ENCODE assay signal across 8 cellular contexts in genomic region chr1:77413541-77414335, GRCh38.
A peak's percentile ranks its signal among the peaks of the same experiment; 100 is the strongest.
DNase-seq lines count a peak whose midpoint lies in the region; ATAC-seq and TF ChIP-seq lines count a peak whose summit lies in the region.

No MANE protein-coding gene starts in this region.

- intact Hi-C loops in activated CD4-positive, alpha-beta T cell treated with anti-CD3 and anti-CD28 coated beads, Interleukin-2, amount 10 ng/mL, durations not matched to agents 24 days and 14 days (cut with micrococcal nuclease) = no loop called here

- peaks cover 16% of the 10 kb centered on the region for H3K9me3 Mint-ChIP-seq in activated CD4-positive, alpha-beta T cell treated with anti-CD3 and anti-CD28 coated beads, Interleukin-2, amount 10 ng/mL, durations not matched to agents 24 days and 14 days
- H3K9me3 Mint-ChIP-seq in neural crest cell = peaks cover 5% of the 10 kb centered on the region

- peaks cover 10% of the 10 kb centered on the region for H3K4me1 Mint-ChIP-seq in activated CD4-positive, alpha-beta T cell treated with anti-CD3 and anti-CD28 coated beads, Interleukin-2, amount 10 ng/mL, durations not matched to agents 24 days and 14 days
- peaks cover 21% of the 10 kb centered on the region for H3K4me1 Mint-ChIP-seq in neural crest cell

- peak overlapping the region; percentile 6 for H3K4me3 Mint-ChIP-seq in activated CD4-positive, alpha-beta T cell treated with anti-CD3 and anti-CD28 coated beads, Interleukin-2, amount 10 ng/mL, durations not matched to agents 24 days and 14 days
- H3K4me3 Mint-ChIP-seq in neural crest cell = no peak overlapping the region

- H3K36me3 Mint-ChIP-seq in activated CD4-positive, alpha-beta T cell treated with anti-CD3 and anti-CD28 coated beads, Interleukin-2, amount 10 ng/mL, durations not matched to agents 24 days and 14 days (ENCODE audit: low read depth) = no peaks in the 10 kb centered on the region
- no peaks in the 10 kb centered on the region for H3K36me3 Mint-ChIP-seq in neural crest cell (ENCODE audit: low read depth)

- no peak overlapping the region for H3K27ac Mint-ChIP-seq in activated CD4-positive, alpha-beta T cell treated with anti-CD3 and anti-CD28 coated beads, Interleukin-2, amount 10 ng/mL, durations not matched to agents 24 days and 14 days
- H3K27ac Mint-ChIP-seq in neural crest cell (ENCODE audit: unreplicated experiment) = peak overlapping the region; percentile 45

- DNase-seq in activated CD4-positive, alpha-beta T cell treated with anti-CD3 and anti-CD28 coated beads, Interleukin-2, amount 10 ng/mL, durations not matched to agents 24 days and 14 days = no peak
- DNase-seq in activated CD4-positive, alpha-beta T cell treated with anti-CD3 and anti-CD28 coated beads, Interleukin-2, amount 50 U/mL, for 4 hours = no peak
- DNase-seq in MV-4-11 (lab: John Stamatoyannopoulos, UW) (peak; percentile 98), neural crest cell (ENCODE audit: low read depth, low spot score) (no peak), erythroblast (lab: John Stamatoyannopoulos, UW) (no peak), NCI-H82 treated with DMSO at 0.1 percent for 48 hours (lab: John Stamatoyannopoulos, UW; ENCODE audit: unreplicated experiment) (no peak), T-helper 1 cell (no peak)

- ATAC-seq in HG02678 (IDR thresholded peaks at IDR 0.05; ENCODE audit: unreplicated experiment) = peak; percentile 88

- TF ChIP-seq POLR2A in erythroblast (IDR thresholded peaks at IDR 0.05; ENCODE audit: low read length) = no peak

- no peak for TF ChIP-seq CTCF in neural crest cell (conservative IDR thresholded peaks at IDR 0.05)

- H3K27me3 Mint-ChIP-seq in activated CD4-positive, alpha-beta T cell treated with anti-CD3 and anti-CD28 coated beads, Interleukin-2, amount 10 ng/mL, durations not matched to agents 24 days and 14 days = no peaks in the 10 kb centered on the region
- no peaks in the 10 kb centered on the region for H3K27me3 Mint-ChIP-seq in neural crest cell (ENCODE audit: low read depth)
